In the genomic region with DNA sequence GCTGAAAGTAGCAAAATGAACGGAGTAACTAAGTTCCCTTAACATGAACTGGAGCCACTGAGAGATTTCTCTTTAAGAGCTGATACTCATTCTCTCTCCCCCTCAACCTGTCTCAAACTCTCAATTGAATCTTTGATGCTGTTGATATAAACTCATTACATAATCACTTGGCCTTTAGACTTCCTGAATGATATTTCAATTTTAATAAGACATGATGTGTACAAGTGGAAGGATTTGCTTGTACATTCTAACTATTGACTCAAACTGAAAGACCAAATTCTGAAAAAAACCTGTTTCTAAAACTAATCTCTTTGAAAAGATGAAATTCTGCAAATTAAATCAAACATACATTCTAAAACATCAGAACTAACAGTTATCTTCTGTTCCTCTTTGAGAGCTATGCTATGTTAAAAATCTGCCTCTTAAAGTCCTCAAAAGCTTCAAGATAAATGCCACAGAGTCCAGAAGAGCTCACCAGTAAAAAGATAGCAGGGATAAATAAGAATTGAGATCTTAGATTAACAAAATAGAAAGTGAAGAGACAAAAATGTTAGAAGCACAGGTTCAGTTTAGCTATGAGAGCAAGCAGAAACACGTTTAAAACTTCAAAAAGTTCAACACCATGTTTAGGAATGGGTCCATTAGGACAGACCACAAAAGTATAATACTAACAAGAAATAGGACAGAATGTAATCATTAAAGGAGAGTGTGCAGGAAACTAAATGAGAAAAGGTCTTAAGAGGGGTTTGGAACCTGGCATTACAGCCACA, we compare ENCODE assay signal across 12 cellular contexts. TPM values are rescaled to one million over a fixed set of nuclear protein-coding genes. Genes with fewer than 3 reads are reported as not detected.
A peak's percentile ranks its signal among the peaks of the same experiment; 100 is the strongest.
DNase-seq lines count a peak whose midpoint lies in the region; ATAC-seq and TF ChIP-seq lines count a peak whose summit lies in the region.
"Had no signal": no experiment of that assay in that cellular context is flagged by ENCODE, and none has a peak within 500 bp of the region (broad histone marks: within the 10 kb centered on the region; RNA-seq: fewer than 3 reads in every experiment).

No MANE protein-coding gene starts in this region.

- intact Hi-C loops in activated naive CD4-positive, alpha-beta T cell treated with anti-CD3 and anti-CD28 coated beads for 36 hours (cut with micrococcal nuclease): loop anchor here (1.0 kb wide), 3 partner anchors 45 to 70 kb away; no protein-coding TSS in a partner anchor

- CTCF ChIA-PET in activated naive CD4-positive, alpha-beta T cell treated with anti-CD3 and anti-CD28 coated beads for 36 hours (lab: Charles Lee): interaction anchor here (1.0 to 2.0 kb wide), 7 partner anchors 9 to 83 kb away, joined by 3 to 11 read pairs (median 4); no protein-coding TSS in a partner anchor

- H3K27ac Mint-ChIP-seq in activated naive CD4-positive, alpha-beta T cell treated with anti-CD3 and anti-CD28 coated beads for 36 hours: peak overlapping the region; percentile 84
- H3K27ac Mint-ChIP-seq in T-helper 17 cell: peak overlapping the region; percentile 92
- peak overlapping the region; percentile 91 for H3K27ac Mint-ChIP-seq in stimulated activated naive CD8-positive, alpha-beta T cell treated with anti-CD3 and anti-CD28 coated beads, Interleukin-15, Interleukin-2, amounts not matched to agents 100 ng/mL and 50 ng/mL, for 24 hours

- peaks cover 35% of the 10 kb centered on the region for H3K4me1 Mint-ChIP-seq in activated naive CD4-positive, alpha-beta T cell treated with anti-CD3 and anti-CD28 coated beads for 36 hours (ENCODE audit: low read depth)
- peaks cover 22% of the 10 kb centered on the region for H3K4me1 Mint-ChIP-seq in T-helper 17 cell
- peaks cover 37% of the 10 kb centered on the region for H3K4me1 Mint-ChIP-seq in stimulated activated naive CD8-positive, alpha-beta T cell treated with anti-CD3 and anti-CD28 coated beads, Interleukin-15, Interleukin-2, amounts not matched to agents 100 ng/mL and 50 ng/mL, for 24 hours (ENCODE audit: low read depth)

- no peak for DNase-seq in activated naive CD4-positive, alpha-beta T cell treated with anti-CD3 and anti-CD28 coated beads for 36 hours
- no peak for DNase-seq in activated naive CD4-positive, alpha-beta T cell treated with anti-CD3 and anti-CD28 coated beads, Interleukin-2, amount 50 U/mL, for 16 hours
- no peak for DNase-seq in T-helper 17 cell
- DNase-seq in erythroblast (lab: John Stamatoyannopoulos, UW): no peak
- no peak for DNase-seq in NCI-H226
- DNase-seq in OCI-M2 (lab: John Stamatoyannopoulos, UW; ENCODE audit: unreplicated experiment): no peak
- DNase-seq: activated CD4-positive, CD25-positive, alpha-beta regulatory T cell; left cardiac atrium; PC-3 had no signal

- H3K9me3 Mint-ChIP-seq in activated naive CD4-positive, alpha-beta T cell treated with anti-CD3 and anti-CD28 coated beads for 36 hours: no peaks in the 10 kb centered on the region
- H3K9me3 Mint-ChIP-seq in stimulated activated naive CD8-positive, alpha-beta T cell treated with anti-CD3 and anti-CD28 coated beads, Interleukin-15, Interleukin-2, amounts not matched to agents 100 ng/mL and 50 ng/mL, for 24 hours: no peaks in the 10 kb centered on the region

- H3K27me3 Mint-ChIP-seq in activated naive CD4-positive, alpha-beta T cell treated with anti-CD3 and anti-CD28 coated beads for 36 hours (ENCODE audit: low read depth): no peaks in the 10 kb centered on the region
- H3K27me3 Mint-ChIP-seq in T-helper 17 cell: no peaks in the 10 kb centered on the region
- no peaks in the 10 kb centered on the region for H3K27me3 Mint-ChIP-seq in stimulated activated naive CD8-positive, alpha-beta T cell treated with anti-CD3 and anti-CD28 coated beads, Interleukin-15, Interleukin-2, amounts not matched to agents 100 ng/mL and 50 ng/mL, for 24 hours

- TF ChIP-seq POLR2A in erythroblast (IDR thresholded peaks at IDR 0.05; ENCODE audit: low read length): no peak

- peak overlapping the region; percentile 2 for H3K4me3 Mint-ChIP-seq in activated naive CD4-positive, alpha-beta T cell treated with anti-CD3 and anti-CD28 coated beads for 36 hours
- H3K4me3 Mint-ChIP-seq in T-helper 17 cell: peak overlapping the region; percentile 12
- H3K4me3 Mint-ChIP-seq in stimulated activated naive CD8-positive, alpha-beta T cell treated with anti-CD3 and anti-CD28 coated beads, Interleukin-15, Interleukin-2, amounts not matched to agents 100 ng/mL and 50 ng/mL, for 24 hours: peak overlapping the region; percentile 62

- no peaks in the 10 kb centered on the region for H3K9me3 ChIP-seq in T-helper 17 cell (ENCODE audit: control insufficient read depth, low read length, poor library complexity, severe bottlenecking)
- H3K9me3 ChIP-seq: vagina had no signal

- H3K36me3 Mint-ChIP-seq in activated naive CD4-positive, alpha-beta T cell treated with anti-CD3 and anti-CD28 coated beads for 36 hours (ENCODE audit: low read depth): peaks cover 29% of the 10 kb centered on the region
- H3K36me3 Mint-ChIP-seq in T-helper 17 cell (ENCODE audit: low read depth): peaks cover 10% of the 10 kb centered on the region
- H3K36me3 Mint-ChIP-seq in stimulated activated naive CD8-positive, alpha-beta T cell treated with anti-CD3 and anti-CD28 coated beads, Interleukin-15, Interleukin-2, amounts not matched to agents 100 ng/mL and 50 ng/mL, for 24 hours (ENCODE audit: low read depth): peaks cover 54% of the 10 kb centered on the region

- ATAC-seq in HG02623 (IDR thresholded peaks at IDR 0.05; ENCODE audit: unreplicated experiment) (peak; percentile 4), T-helper 17 cell (no peak)
- ATAC-seq: left cardiac atrium, PC-3 had no signal

RNA-seq across cellular contexts. Expression of a gene that starts 46.1 kb away (rescaled TPM):
- 10 to 100 TPM; 65.7 to 66.4 TPM for total RNA-seq in activated naive CD4-positive, alpha-beta T cell treated with anti-CD3 and anti-CD28 coated beads for 36 hours
- total RNA-seq in T-helper 17 cell: 10 to 100 TPM; 29.1 to 29.2 TPM

Comparison
In these comparisons a context has a peak if more than half of its experiments do, and no peak if none do; other contexts are left out.
1. H3K4me3 Mint-ChIP-seq: peak in every context shown above with its lines; median percentile 62 in stimulated activated naive CD8-positive, alpha-beta T cell treated with anti-CD3 and anti-CD28 coated beads, Interleukin-15, Interleukin-2, amounts not matched to agents 100 ng/mL and 50 ng/mL, for 24 hours; 12 in T-helper 17 cell; 2 in activated naive CD4-positive, alpha-beta T cell treated with anti-CD3 and anti-CD28 coated beads for 36 hours.